17 cellular contexts compared by ENCODE assay signal in the genomic region with DNA sequence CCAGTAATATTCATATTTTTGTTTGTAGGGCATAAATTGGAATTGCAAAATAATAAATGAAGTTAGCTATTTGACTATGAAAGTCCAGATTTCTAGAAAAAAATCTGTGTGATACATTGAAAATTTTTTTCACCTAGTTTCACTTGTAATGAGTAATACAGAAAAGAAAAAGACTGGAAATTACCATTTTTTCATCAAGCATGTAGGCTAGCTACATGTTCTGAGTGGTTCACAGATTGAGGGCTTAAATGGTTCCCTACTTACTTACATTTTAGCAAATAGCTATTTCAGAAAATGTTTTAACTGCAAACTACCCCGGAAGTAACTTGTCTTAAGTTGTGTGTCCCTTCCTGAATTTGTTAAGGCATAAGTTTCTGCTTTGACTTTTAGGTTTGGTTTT.
DNase-seq lines count a peak whose midpoint lies in the region; ATAC-seq and TF ChIP-seq lines count a peak whose summit lies in the region.
"Had no signal": no experiment of that assay in that cellular context is flagged by ENCODE, and none has a peak within 500 bp of the region (broad histone marks: within the 10 kb centered on the region; RNA-seq: fewer than 3 reads in every experiment).

No MANE protein-coding gene starts in this region.

- no peak for TF ChIP-seq POLR2A in lower leg skin (IDR thresholded peaks at IDR 0.05)

- H4K20me1 ChIP-seq in OCI-LY7 (ENCODE audit: insufficient read depth, low read length): no peaks in the 10 kb centered on the region

- H3K27ac ChIP-seq in OCI-LY7 (ENCODE audit: low read depth, low read length, poor library complexity, severe bottlenecking): no peak overlapping the region

- no peaks in the 10 kb centered on the region for H3K79me2 ChIP-seq in OCI-LY7 (ENCODE audit: insufficient read depth, low read depth, low read length)

- H3K9me2 ChIP-seq in OCI-LY7 (ENCODE audit: insufficient read depth, low read length): no peaks in the 10 kb centered on the region

- TF ChIP-seq CTCF in OCI-LY7 (conservative IDR thresholded peaks at IDR 0.05; ENCODE audit: low read length) (no peak), lower leg skin (IDR thresholded peaks at IDR 0.05) (no peak), GM10248 (IDR thresholded peaks at IDR 0.05; ENCODE audit: control extremely low read depth, extremely low read depth, low read depth, missing control alignments) (no peak)

- POLR2A ChIA-PET in OCI-LY7 (lab: Charles Lee) (interaction anchor here (0.6 to 1.0 kb wide), 4 partner anchors 8 to 515 kb away, joined by 3 read pairs; no protein-coding TSS in a partner anchor), GM10248 (lab: Yijun Ruan, JAX) (no interaction called here)

- no peak overlapping the region for H3K4me3 ChIP-seq in OCI-LY7 (ENCODE audit: low read depth, low read length, poor library complexity, severe bottlenecking)
- H3K4me3 ChIP-seq in lower leg skin (ENCODE audit: low read depth, poor library complexity, severe bottlenecking): no peak overlapping the region
- H3K4me3 ChIP-seq: HAP-1 had no signal

- no peaks in the 10 kb centered on the region for H3K9me3 ChIP-seq in OCI-LY7 (ENCODE audit: low read length)
- H3K9me3 ChIP-seq: HAP-1 had no signal

- no TSS peak for BruUV-seq in OCI-LY7 (replicated peaks; lab: Mats Ljungman, UMichigan)

- no peak overlapping the region for H3K4me2 ChIP-seq in OCI-LY7 (ENCODE audit: low read length)

- 89 to 91% methylated on average over 1 of the region's 1 CpG for WGBS in lower leg skin, 2 donors

- CTCF ChIA-PET in OCI-LY7 (lab: Charles Lee; ENCODE audit: unreplicated experiment) (no interaction called here), GM10248 (lab: Yijun Ruan, JAX) (no interaction called here)

- no peaks in the 10 kb centered on the region for H3K36me3 ChIP-seq in OCI-LY7 (ENCODE audit: insufficient read depth, low read length)
- H3K36me3 ChIP-seq: HAP-1 had no signal

- peak overlapping the region; percentile 30; the same call in 1 of the 2 replicates for H2AFZ ChIP-seq in OCI-LY7 (ENCODE audit: low read length)

- DNase-seq in OCI-LY7 (ENCODE audit: low spot score): no peak
- no peak for DNase-seq in lower leg skin (ENCODE audit: low spot score in 2 of 2)
- no peak for DNase-seq in GM10248 (ENCODE audit: extremely low spot score)
- DNase-seq in left lobe of liver (ENCODE audit: low spot score): no peak
- DNase-seq: C1 segment of cervical spinal cord; Calu3; CD4-positive, alpha-beta memory T cell; COR-L47; DMS53; DMS79 treated with DMSO at 0.1 percent for 48 hours; GF-D8; GOT3; HFFc6 had no signal

- no peaks in the 10 kb centered on the region for H3K4me1 ChIP-seq in OCI-LY7 (ENCODE audit: insufficient read depth, low read length, poor library complexity, severe bottlenecking)
- H3K4me1 ChIP-seq: HAP-1 had no signal

- ATAC-seq in GM18519 (IDR thresholded peaks at IDR 0.05; ENCODE audit: low FRiP score, unreplicated experiment) (peak; percentile 67), HG02759 (IDR thresholded peaks at IDR 0.05; ENCODE audit: unreplicated experiment) (peak; percentile 59), HG03378 (IDR thresholded peaks at IDR 0.05; ENCODE audit: unreplicated experiment) (peak; percentile 53), left lobe of liver (no peak)

- intact Hi-C loops in OCI-LY7 (cut with micrococcal nuclease; ENCODE audit: unreplicated experiment) (no loop called here), lower leg skin (cut with DNase I; ENCODE audit: low total_unique reads) (no loop called here)
